In the genomic region with DNA sequence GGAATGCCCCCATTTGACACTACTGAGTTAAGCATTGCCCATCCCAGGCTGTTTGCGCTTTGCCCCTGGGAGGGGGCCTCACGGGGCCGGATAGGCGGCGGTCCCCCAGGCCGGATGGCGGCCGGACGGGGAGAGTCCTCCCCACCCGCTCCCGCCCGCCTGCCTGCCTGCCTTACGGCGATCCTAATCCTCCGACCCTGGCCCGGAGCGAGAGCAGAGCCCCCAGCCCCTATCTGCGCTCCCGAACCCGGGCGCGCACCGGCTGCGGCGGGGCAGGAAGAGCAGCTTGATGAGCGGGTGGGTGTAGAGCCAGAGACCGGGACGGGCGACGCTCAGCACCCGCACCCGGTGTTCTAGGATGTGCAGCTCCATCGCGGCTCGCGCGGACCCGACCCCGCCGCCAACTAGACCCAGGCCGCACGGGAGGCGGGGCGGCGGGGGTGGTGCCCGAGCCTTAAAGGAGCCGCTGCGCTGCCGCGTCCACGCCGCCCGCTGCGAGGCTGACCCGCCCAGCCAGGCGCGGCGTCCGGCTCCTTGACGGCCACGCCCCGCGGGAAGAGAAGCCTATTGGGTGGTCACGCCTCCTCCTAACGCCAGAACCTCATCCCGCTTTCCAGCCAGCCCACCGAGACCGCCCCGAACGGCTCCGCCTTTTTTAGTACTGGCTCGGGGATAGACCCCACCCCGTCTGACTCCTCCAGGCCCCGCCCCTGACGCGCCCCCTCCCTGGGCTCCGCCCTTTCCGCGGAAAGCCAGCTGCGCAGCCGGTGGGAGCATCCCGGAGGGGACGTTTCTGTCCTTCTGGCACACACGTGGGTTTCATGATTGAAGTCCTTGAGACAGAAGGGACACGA, we compare ENCODE assay signal across 8 cellular contexts. TPM values are rescaled to one million over a fixed set of nuclear protein-coding genes. Genes with fewer than 3 reads are reported as not detected.
DNase-seq lines count a peak whose midpoint lies in the region; ATAC-seq and TF ChIP-seq lines count a peak whose summit lies in the region.

Gene CASTOR1 (minus strand): TSS at position 380 of the 854 bp plus-strand sequence. CDS start 8 bp downstream, at position 372.

- peaks cover 9% of the 10 kb centered on the region for H3K36me3 Mint-ChIP-seq in progenitor cell of endocrine pancreas (ENCODE audit: insufficient read depth)

- H3K27ac Mint-ChIP-seq in progenitor cell of endocrine pancreas = peak within 1 kb of the TSS; percentile 90

- no peaks in the 10 kb centered on the region for H3K9me3 Mint-ChIP-seq in progenitor cell of endocrine pancreas (ENCODE audit: low read depth)

- no peaks in the 10 kb centered on the region for H3K9me3 ChIP-seq in left ventricle myocardium inferior (replicated peaks)

- peak; percentile 75 for ATAC-seq in HG02798 (IDR thresholded peaks at IDR 0.05; ENCODE audit: poor library complexity, unreplicated experiment)

- peaks cover 54% of the 10 kb centered on the region for H3K4me1 ChIP-seq in left ventricle myocardium inferior

- peaks cover 46% of the 10 kb centered on the region for H3K36me3 ChIP-seq in left ventricle myocardium inferior

- H3K27me3 Mint-ChIP-seq in progenitor cell of endocrine pancreas = peaks cover 2% of the 10 kb centered on the region

- TF ChIP-seq CTCF in GM12875 (IDR thresholded peaks at IDR 0.05; ENCODE audit: borderline replicate concordance, insufficient read depth, low read depth, low read length) = no peak
- no peak for TF ChIP-seq CTCF in left ventricle myocardium inferior (IDR thresholded peaks at IDR 0.05; ENCODE audit: borderline replicate concordance)
- no peak for TF ChIP-seq CTCF in progenitor cell of endocrine pancreas (IDR thresholded peaks at IDR 0.05; ENCODE audit: unreplicated experiment)

- H3K4me1 Mint-ChIP-seq in progenitor cell of endocrine pancreas (ENCODE audit: low read depth) = peaks cover 5% of the 10 kb centered on the region

- H3K4me3 ChIP-seq in GM12875 (ENCODE audit: low read depth, low read length) (peak within 1 kb of the TSS; percentile 74), left ventricle myocardium inferior (peak within 1 kb of the TSS; percentile 92)

- intact Hi-C loops in T-helper 1 cell treated with Interleukin-12 subunit alpha and Interleukin-12 subunit beta and Interleukin-4 antibody, amounts not matched to agents 30 ng/mL and 1 ng/mL, for 36 hours (cut with micrococcal nuclease) = loop anchor here (1.0 to 5.0 kb wide), 7 partner anchors 16 to 686 kb away; partner anchors contain the start of genes LIF, NF2 and SF3A1
- intact Hi-C loops in left ventricle myocardium inferior (cut with micrococcal nuclease) = no loop called here

- peak within 1 kb of the TSS; percentile 80 for H3K4me3 Mint-ChIP-seq in progenitor cell of endocrine pancreas (ENCODE audit: low read depth)

- no peaks in the 10 kb centered on the region for H3K27me3 ChIP-seq in left ventricle myocardium inferior (ENCODE audit: low read depth)

- peak within 1 kb of the TSS; percentile 96 for H3K27ac ChIP-seq in left ventricle myocardium inferior (replicated peaks)

- DNase-seq in NCI-H146 (lab: John Stamatoyannopoulos, UW) (peak; percentile 93), amniotic stem cell (lab: John Stamatoyannopoulos, UW) (peak; percentile 98), left ventricle myocardium inferior (peak; percentile 99), progenitor cell of endocrine pancreas (ENCODE audit: low spot score, unreplicated experiment) (peak; percentile 89), ureter (ENCODE audit: low spot score) (peak; percentile 99)

RNA-seq across cellular contexts. Expression of gene CASTOR1, which starts in this region (rescaled TPM):
- total RNA-seq in T-helper 1 cell treated with Interleukin-12 subunit alpha and Interleukin-12 subunit beta and Interleukin-4 antibody, amounts not matched to agents 30 ng/mL and 1 ng/mL, for 36 hours = 16.6 and 17.5 TPM in 2 replicates
- 6.5 TPM for total RNA-seq in left ventricle myocardium inferior
- 7.2 and 9.3 TPM in 2 replicates for total RNA-seq in progenitor cell of endocrine pancreas
- 17.5 TPM for total RNA-seq in ureter

Comparison
In these comparisons a context has a peak if more than half of its experiments do, and no peak if none do; other contexts are left out.
1. Peak in every context shown above with its lines: DNase-seq, ATAC-seq, H3K4me3 ChIP-seq and H3K27ac ChIP-seq.